ENCODE assay signal across 17 cellular contexts in the genomic region with DNA sequence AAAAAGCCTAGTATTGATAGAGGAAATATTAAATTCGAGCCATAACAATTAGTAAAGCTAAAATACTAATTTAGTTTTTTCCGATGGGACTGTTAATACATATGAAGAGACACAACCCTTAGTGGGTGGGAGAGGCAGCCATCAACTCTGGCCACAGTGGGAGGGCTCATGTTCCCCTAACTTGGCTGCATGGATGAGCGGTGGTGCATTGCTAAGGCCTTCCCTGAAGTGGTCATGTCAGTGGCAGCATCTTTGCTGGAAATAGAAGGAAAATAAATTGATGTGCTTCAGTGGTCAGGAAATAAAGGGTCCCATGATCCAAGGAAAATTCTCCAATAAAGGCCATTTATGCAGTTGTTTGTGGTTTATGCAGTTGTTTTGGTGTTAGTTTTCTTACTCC. TPM values are rescaled to one million over a fixed set of nuclear protein-coding genes. Genes with fewer than 3 reads are reported as not detected.
DNase-seq lines count a peak whose midpoint lies in the region; ATAC-seq and TF ChIP-seq lines count a peak whose summit lies in the region.
"Had no signal": no experiment of that assay in that cellular context is flagged by ENCODE, and none has a peak within 500 bp of the region (broad histone marks: within the 10 kb centered on the region; RNA-seq: fewer than 3 reads in every experiment).

No MANE protein-coding gene starts in this region.

- peak overlapping the region; percentile 11 for H3K27ac Mint-ChIP-seq in activated T-helper 17 cell treated with anti-CD3 and anti-CD28 coated beads, Interleukin-2, amount 50 U/mL, for 72 hours
- H3K27ac Mint-ChIP-seq in stimulated activated effector memory CD8-positive, alpha-beta T cell treated with anti-CD3 and anti-CD28 coated beads, Interleukin-12 subunit alpha, Interleukin-12 subunit beta, amount 100 ng/mL, for 72 hours, result peak overlapping the region; percentile 76
- H3K27ac Mint-ChIP-seq in T-helper 17 cell, result no peak overlapping the region
- H3K27ac Mint-ChIP-seq: CD14-positive monocyte had no signal

- H3K4me1 Mint-ChIP-seq in activated T-helper 17 cell treated with anti-CD3 and anti-CD28 coated beads, Interleukin-2, amount 50 U/mL, for 72 hours, result peaks cover 7% of the 10 kb centered on the region
- no peaks in the 10 kb centered on the region for H3K4me1 Mint-ChIP-seq in stimulated activated effector memory CD8-positive, alpha-beta T cell treated with anti-CD3 and anti-CD28 coated beads, Interleukin-12 subunit alpha, Interleukin-12 subunit beta, amount 100 ng/mL, for 72 hours
- peaks cover 5% of the 10 kb centered on the region for H3K4me1 Mint-ChIP-seq in T-helper 17 cell
- H3K4me1 Mint-ChIP-seq: CD14-positive monocyte had no signal

- H3K4me3 ChIP-seq in BE2C (ENCODE audit: low read depth, low read length), result no peak overlapping the region
- H3K4me3 ChIP-seq: SJSA1 had no signal

- peaks cover 98% of the 10 kb centered on the region for H3K36me3 Mint-ChIP-seq in activated T-helper 17 cell treated with anti-CD3 and anti-CD28 coated beads, Interleukin-2, amount 50 U/mL, for 72 hours (ENCODE audit: low read depth)
- H3K36me3 Mint-ChIP-seq in stimulated activated effector memory CD8-positive, alpha-beta T cell treated with anti-CD3 and anti-CD28 coated beads, Interleukin-12 subunit alpha, Interleukin-12 subunit beta, amount 100 ng/mL, for 72 hours, result peaks cover 94% of the 10 kb centered on the region
- peaks cover 18% of the 10 kb centered on the region for H3K36me3 Mint-ChIP-seq in T-helper 17 cell (ENCODE audit: low read depth)

- H3K4me3 Mint-ChIP-seq in activated T-helper 17 cell treated with anti-CD3 and anti-CD28 coated beads, Interleukin-2, amount 50 U/mL, for 72 hours, result no peak overlapping the region
- H3K4me3 Mint-ChIP-seq in stimulated activated effector memory CD8-positive, alpha-beta T cell treated with anti-CD3 and anti-CD28 coated beads, Interleukin-12 subunit alpha, Interleukin-12 subunit beta, amount 100 ng/mL, for 72 hours, result no peak overlapping the region
- H3K4me3 Mint-ChIP-seq in T-helper 17 cell, result no peak overlapping the region
- H3K4me3 Mint-ChIP-seq: CD14-positive monocyte had no signal

- TF ChIP-seq CTCF in BE2C (IDR thresholded peaks at IDR 0.05; ENCODE audit: low read depth, low read length), result no peak

- no peaks in the 10 kb centered on the region for H3K4me1 ChIP-seq in BE2C

- no peak for ATAC-seq in activated T-helper 17 cell treated with anti-CD3 and anti-CD28 coated beads, Interleukin-2, amount 50 U/mL, for 72 hours (replicated peaks)
- no peak for ATAC-seq in stimulated activated effector memory CD8-positive, alpha-beta T cell treated with anti-CD3 and anti-CD28 coated beads, Interleukin-12 subunit alpha, Interleukin-12 subunit beta, amount 100 ng/mL, for 72 hours
- ATAC-seq in T-helper 17 cell, result no peak
- ATAC-seq: HCT116, Right ventricle myocardium inferior had no signal

- no peaks in the 10 kb centered on the region for H3K36me3 ChIP-seq in BE2C
- H3K36me3 ChIP-seq: SJSA1 had no signal

- DNase-seq in HK-2 (ENCODE audit: unreplicated experiment) (peak; percentile 12), kidney tubule cell (ENCODE audit: low spot score) (peak; percentile 60), T-helper 17 cell (no peak), NCI-H526 (lab: John Stamatoyannopoulos, UW) (no peak), BE2C (no peak)
- DNase-seq in stimulated activated effector memory CD8-positive, alpha-beta T cell treated with anti-CD3 and anti-CD28 coated beads, Interleukin-12 subunit alpha, Interleukin-12 subunit beta, amount 100 ng/mL, for 72 hours (ENCODE audit: low spot score in 2 of 2), result no peak
- DNase-seq: DMS79, MV-4-11, NCI-H1694 treated with DMSO at 0.1 percent for 48 hours, NCI-H2081 treated with DMSO at 0.1 percent for 48 hours, NCI-H2171 treated with DMSO at 0.1 percent for 48 hours, NCI-H524 treated with DMSO at 0.1 percent for 48 hours had no signal

- H3K27me3 Mint-ChIP-seq in activated T-helper 17 cell treated with anti-CD3 and anti-CD28 coated beads, Interleukin-2, amount 50 U/mL, for 72 hours, result no peaks in the 10 kb centered on the region
- no peaks in the 10 kb centered on the region for H3K27me3 Mint-ChIP-seq in T-helper 17 cell

- H3K9me3 ChIP-seq in T-helper 17 cell (ENCODE audit: control insufficient read depth, low read length, poor library complexity, severe bottlenecking), result no peaks in the 10 kb centered on the region
- H3K9me3 ChIP-seq in BE2C, result no peaks in the 10 kb centered on the region
- H3K9me3 ChIP-seq: SJSA1 had no signal

- peaks cover 39% of the 10 kb centered on the region for H3K27me3 ChIP-seq in BE2C
- H3K27me3 ChIP-seq: SJSA1 had no signal

- H3K9me3 Mint-ChIP-seq in activated T-helper 17 cell treated with anti-CD3 and anti-CD28 coated beads, Interleukin-2, amount 50 U/mL, for 72 hours, result no peaks in the 10 kb centered on the region
- no peaks in the 10 kb centered on the region for H3K9me3 Mint-ChIP-seq in stimulated activated effector memory CD8-positive, alpha-beta T cell treated with anti-CD3 and anti-CD28 coated beads, Interleukin-12 subunit alpha, Interleukin-12 subunit beta, amount 100 ng/mL, for 72 hours
- H3K9me3 Mint-ChIP-seq: CD14-positive monocyte had no signal

RNA-seq across cellular contexts. Expression of gene F2RL2, which starts 33.9 kb away (rescaled TPM):
- 1 to 10 TPM in 1 of 2 donors, not detected in 1; 1.1 TPM for total RNA-seq in activated T-helper 17 cell treated with anti-CD3 and anti-CD28 coated beads, Interleukin-2, amount 50 U/mL, for 72 hours
- total RNA-seq in T-helper 17 cell, result not detected
- not detected for polyA plus RNA-seq in BE2C (2012; ENCODE audit: insufficient read depth, insufficient read length, low read depth)

RNA-seq across cellular contexts. Expression of gene F2R, which starts 58.8 kb away (rescaled TPM):
- 10 to 100 TPM in 1 of 2 donors, 1 to 10 TPM in 1; 9.4 to 33.4 TPM for total RNA-seq in activated T-helper 17 cell treated with anti-CD3 and anti-CD28 coated beads, Interleukin-2, amount 50 U/mL, for 72 hours
- 10 to 100 TPM in 1 of 2 donors, 1 to 10 TPM in 1; 3.6 to 20.4 TPM for total RNA-seq in T-helper 17 cell
- not detected for polyA plus RNA-seq in BE2C (2012; ENCODE audit: insufficient read depth, insufficient read length, low read depth)

Comparison
In these comparisons a context has a peak if more than half of its experiments do, and no peak if none do; other contexts are left out.
1. DNase-seq: peak in HK-2 (single experiment) and kidney tubule cell (single experiment); none in stimulated activated effector memory CD8-positive, alpha-beta T cell treated with anti-CD3 and anti-CD28 coated beads, Interleukin-12 subunit alpha, Interleukin-12 subunit beta, amount 100 ng/mL, for 72 hours (0 of 2), T-helper 17 cell (0 of 3), NCI-H526 (0 of 2) and BE2C (single experiment).